3 cellular contexts compared by ENCODE assay signal in the genomic region with DNA sequence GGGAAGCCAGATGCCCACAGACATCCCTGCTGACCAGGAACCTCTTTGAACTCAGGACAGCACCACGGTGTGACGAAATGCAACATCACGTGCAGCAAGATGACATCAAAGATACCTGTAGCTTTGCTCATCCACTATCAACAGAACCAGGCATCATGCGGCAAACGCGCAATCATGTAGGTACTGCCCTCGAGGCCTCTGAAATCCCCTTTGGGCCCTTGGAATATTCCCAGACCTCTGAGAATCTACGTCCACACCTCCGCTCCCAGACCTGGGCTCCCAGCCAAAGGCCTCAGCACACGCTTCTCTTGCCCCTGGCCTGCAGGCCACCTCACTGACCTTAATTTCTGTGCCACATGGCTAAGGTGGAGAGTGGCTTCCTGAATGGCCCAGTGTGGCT.
A peak's percentile ranks its signal among the peaks of the same experiment; 100 is the strongest.
TF ChIP-seq lines count a peak whose summit lies in the region.

No MANE protein-coding gene starts in this region.

TF ChIP-seq in A549, 52 proteins besides CTCF, POLR2A, EP300 and RAD21:
- TF ChIP-seq JUN (IDR thresholded peaks at IDR 0.05) (peak in 1 of 2 experiments; percentile 39; a peak in 1 of 5 replicates), JUNB (IDR thresholded peaks at IDR 0.05) (peak; percentile 25; the same call in 1 of the 2 replicates), POLR2AphosphoS2 (conservative IDR thresholded peaks at IDR 0.05; ENCODE audit: low read length) (no peak), ZFP36 (IDR thresholded peaks at IDR 0.05; ENCODE audit: borderline replicate concordance, partially characterized antibody) (no peak), MAZ (IDR thresholded peaks at IDR 0.05; ENCODE audit: borderline replicate concordance, low read depth, low read length) (no peak), RFX5 (IDR thresholded peaks at IDR 0.05) (no peak), FOSL2 (IDR thresholded peaks at IDR 0.05) (no peak), FOSL2 (CRISPR knock-in tag; IDR thresholded peaks at IDR 0.05) (peak; percentile 69), ZC3H11A (IDR thresholded peaks at IDR 0.05) (no peak), HOXA7 (CRISPR knock-in tag; IDR thresholded peaks at IDR 0.05) (no peak), BHLHE40 (IDR thresholded peaks at IDR 0.05; ENCODE audit: low read depth, low read length) (peak; percentile 84), ZNF302 (CRISPR knock-in tag; IDR thresholded peaks at IDR 0.05) (0 out of 2 replicates have a peak, but pooled peaks have one; percentile 3), CEBPB (IDR thresholded peaks at IDR 0.05) (0 out of 4 replicates have a peak, but pooled peaks of 1 of the 2 experiments have one; percentile 27)
- TF ChIP-seq, protein P1, sequence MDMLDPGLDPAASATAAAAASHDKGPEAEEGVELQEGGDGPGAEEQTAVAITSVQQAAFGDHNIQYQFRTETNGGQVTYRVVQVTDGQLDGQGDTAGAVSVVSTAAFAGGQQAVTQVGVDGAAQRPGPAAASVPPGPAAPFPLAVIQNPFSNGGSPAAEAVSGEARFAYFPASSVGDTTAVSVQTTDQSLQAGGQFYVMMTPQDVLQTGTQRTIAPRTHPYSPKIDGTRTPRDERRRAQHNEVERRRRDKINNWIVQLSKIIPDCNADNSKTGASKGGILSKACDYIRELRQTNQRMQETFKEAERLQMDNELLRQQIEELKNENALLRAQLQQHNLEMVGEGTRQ (IDR thresholded peaks at IDR 0.05) = peak; percentile 68
- TF ChIP-seq, protein P2, sequence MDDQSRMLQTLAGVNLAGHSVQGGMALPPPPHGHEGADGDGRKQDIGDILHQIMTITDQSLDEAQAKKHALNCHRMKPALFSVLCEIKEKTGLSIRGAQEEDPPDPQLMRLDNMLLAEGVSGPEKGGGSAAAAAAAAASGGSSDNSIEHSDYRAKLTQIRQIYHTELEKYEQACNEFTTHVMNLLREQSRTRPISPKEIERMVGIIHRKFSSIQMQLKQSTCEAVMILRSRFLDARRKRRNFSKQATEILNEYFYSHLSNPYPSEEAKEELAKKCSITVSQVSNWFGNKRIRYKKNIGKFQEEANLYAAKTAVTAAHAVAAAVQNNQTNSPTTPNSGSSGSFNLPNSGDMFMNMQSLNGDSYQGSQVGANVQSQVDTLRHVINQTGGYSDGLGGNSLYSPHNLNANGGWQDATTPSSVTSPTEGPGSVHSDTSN (IDR thresholded peaks at IDR 0.05) = no peak
- TF ChIP-seq, protein P3, sequence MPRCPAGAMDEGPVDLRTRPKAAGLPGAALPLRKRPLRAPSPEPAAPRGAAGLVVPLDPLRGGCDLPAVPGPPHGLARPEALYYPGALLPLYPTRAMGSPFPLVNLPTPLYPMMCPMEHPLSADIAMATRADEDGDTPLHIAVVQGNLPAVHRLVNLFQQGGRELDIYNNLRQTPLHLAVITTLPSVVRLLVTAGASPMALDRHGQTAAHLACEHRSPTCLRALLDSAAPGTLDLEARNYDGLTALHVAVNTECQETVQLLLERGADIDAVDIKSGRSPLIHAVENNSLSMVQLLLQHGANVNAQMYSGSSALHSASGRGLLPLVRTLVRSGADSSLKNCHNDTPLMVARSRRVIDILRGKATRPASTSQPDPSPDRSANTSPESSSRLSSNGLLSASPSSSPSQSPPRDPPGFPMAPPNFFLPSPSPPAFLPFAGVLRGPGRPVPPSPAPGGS (IDR thresholded peaks at IDR 0.05) = no peak
- TF ChIP-seq, protein P4, sequence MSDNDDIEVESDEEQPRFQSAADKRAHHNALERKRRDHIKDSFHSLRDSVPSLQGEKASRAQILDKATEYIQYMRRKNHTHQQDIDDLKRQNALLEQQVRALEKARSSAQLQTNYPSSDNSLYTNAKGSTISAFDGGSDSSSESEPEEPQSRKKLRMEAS (IDR thresholded peaks at IDR 0.05) = peak; percentile 37

TF ChIP-seq in IMR-90, 13 proteins besides CTCF, POLR2A, EP300 and RAD21:
- TF ChIP-seq CHD1 (IDR thresholded peaks at IDR 0.05; ENCODE audit: low read depth, low read length) (no peak), SMC3 (IDR thresholded peaks at IDR 0.05; ENCODE audit: low read depth, low read length) (no peak), MAZ (IDR thresholded peaks at IDR 0.05; ENCODE audit: borderline replicate concordance, low read depth, low read length) (no peak), RCOR1 (IDR thresholded peaks at IDR 0.05; ENCODE audit: insufficient replicate concordance, low read length) (no peak), MAFK (IDR thresholded peaks at IDR 0.05; ENCODE audit: low read depth, low read length) (no peak)

TF ChIP-seq in HepG2, 621 proteins besides CTCF, POLR2A, EP300 and RAD21:
- TF ChIP-seq AGO2 (optimal IDR thresholded peaks at IDR 0.05; ENCODE audit: low read depth, low read length) = peak; percentile 40
- peak; percentile 36; the same call in 1 of the 2 replicates for TF ChIP-seq RBFOX2 (IDR thresholded peaks at IDR 0.05; ENCODE audit: low read depth, low read length)
- no peak for TF ChIP-seq HNRNPK (IDR thresholded peaks at IDR 0.05; ENCODE audit: low read depth, low read length, poor library complexity, severe bottlenecking)
- TF ChIP-seq ZNF124 (CRISPR knock-in tag; IDR thresholded peaks at IDR 0.05) = no peak
- peak; percentile 56; the same call in 1 of the 2 replicates for TF ChIP-seq ZBTB21 (CRISPR knock-in tag; IDR thresholded peaks at IDR 0.05)
- 0 out of 2 replicates have a peak, but pooled peaks have one; percentile 39 for TF ChIP-seq KDM5B (CRISPR knock-in tag; IDR thresholded peaks at IDR 0.05; ENCODE audit: borderline replicate concordance)
- TF ChIP-seq ZNF232 (CRISPR knock-in tag; IDR thresholded peaks at IDR 0.05; ENCODE audit: borderline replicate concordance) = no peak
- TF ChIP-seq, protein P5, sequence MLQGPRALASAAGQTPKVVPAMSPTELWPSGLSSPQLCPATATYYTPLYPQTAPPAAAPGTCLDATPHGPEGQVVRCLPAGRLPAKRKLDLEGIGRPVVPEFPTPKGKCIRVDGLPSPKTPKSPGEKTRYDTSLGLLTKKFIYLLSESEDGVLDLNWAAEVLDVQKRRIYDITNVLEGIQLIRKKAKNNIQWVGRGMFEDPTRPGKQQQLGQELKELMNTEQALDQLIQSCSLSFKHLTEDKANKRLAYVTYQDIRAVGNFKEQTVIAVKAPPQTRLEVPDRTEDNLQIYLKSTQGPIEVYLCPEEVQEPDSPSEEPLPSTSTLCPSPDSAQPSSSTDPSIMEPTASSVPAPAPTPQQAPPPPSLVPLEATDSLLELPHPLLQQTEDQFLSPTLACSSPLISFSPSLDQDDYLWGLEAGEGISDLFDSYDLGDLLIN (CRISPR knock-in tag; IDR thresholded peaks at IDR 0.05; ENCODE audit: borderline replicate concordance) = 0 out of 2 replicates have a peak, but pooled peaks have one; percentile 17
